In genomic region chr15:63276342-63277043, GRCh38 we compare ENCODE assay signal across 8 cellular contexts. TPM values are rescaled to one million over a fixed set of nuclear protein-coding genes. Genes with fewer than 3 reads are reported as not detected.
DNase-seq lines count a peak whose midpoint lies in the region; ATAC-seq, FAIRE-seq and TF ChIP-seq lines count a peak whose summit lies in the region.

No MANE protein-coding gene starts in this region.

- POLR2A ChIA-PET in BJ (lab: Charles Lee): interaction anchor here (0.7 kb wide), 2 partner anchors 17 to 100 kb away, joined by 3 to 8 read pairs; no protein-coding TSS in a partner anchor

- peaks cover 33% of the 10 kb centered on the region for H3K4me1 Mint-ChIP-seq in activated naive CD8-positive, alpha-beta T cell treated with anti-CD3 and anti-CD28 coated beads for 36 hours

- H3K27me3 Mint-ChIP-seq in activated naive CD8-positive, alpha-beta T cell treated with anti-CD3 and anti-CD28 coated beads for 36 hours: no peaks in the 10 kb centered on the region

- peaks cover 0 to 16% (median 15%) of the 10 kb centered on the region in 5 donors for H3K4me1 ChIP-seq in subcutaneous abdominal adipose tissue (ENCODE audit: control insufficient read depth in 5 of 5, insufficient read depth in 5 of 5, low read length in 5 of 5)

- H3K36me3 ChIP-seq in BJ (ENCODE audit: control insufficient read depth, insufficient read depth, low read length): no peaks in the 10 kb centered on the region
- H3K36me3 ChIP-seq in subcutaneous abdominal adipose tissue (ENCODE audit: control insufficient read depth in 5 of 5, insufficient read depth in 5 of 5, low read length in 5 of 5): peaks cover 0 to 8% (median 0%) of the 10 kb centered on the region in 5 donors

- ATAC-seq in HG02610 (IDR thresholded peaks at IDR 0.05; ENCODE audit: unreplicated experiment) (peak; percentile 15), GM19467 (IDR thresholded peaks at IDR 0.05; ENCODE audit: unreplicated experiment) (no peak)

- peak overlapping the region; percentile 90 for H3K27ac Mint-ChIP-seq in activated naive CD8-positive, alpha-beta T cell treated with anti-CD3 and anti-CD28 coated beads for 36 hours

- H3K9ac ChIP-seq in subcutaneous abdominal adipose tissue (ENCODE audit: low read length in 5 of 5): peak overlapping the region in 4 of 5 donors; percentile 82 to 94 (median 90)

- H3K27me3 ChIP-seq in BJ (ENCODE audit: control insufficient read depth, insufficient read depth, low read length) (no peaks in the 10 kb centered on the region), subcutaneous abdominal adipose tissue (ENCODE audit: control insufficient read depth in 5 of 5, insufficient read depth in 4 of 5, low read length in 5 of 5) (no peaks in the 10 kb centered on the region)

- H3K9me3 ChIP-seq in iPS-18c (ENCODE audit: control insufficient read depth, insufficient read depth, low read length) (no peaks in the 10 kb centered on the region), subcutaneous abdominal adipose tissue (ENCODE audit: control insufficient read depth in 5 of 5, low read length in 5 of 5) (no peaks in the 10 kb centered on the region)

- peak overlapping the region; percentile 60 for H3K27ac ChIP-seq in subcutaneous abdominal adipose tissue (ENCODE audit: low read depth, low read length)

- no peak for DNase-seq in BJ (ENCODE audit: low read depth)
- no peak for DNase-seq in activated naive CD8-positive, alpha-beta T cell treated with anti-CD3 and anti-CD28 coated beads for 36 hours
- DNase-seq in HuH-7.5 (ENCODE audit: low spot score): no peak
- DNase-seq in D721Med (ENCODE audit: insufficient read length, low spot score): no peak

- CTCF ChIA-PET in BJ (lab: Yijun Ruan, JAX): interaction anchor here (0.6 to 1.5 kb wide), 6 partner anchors 11 to 400 kb away, joined by 3 to 5 read pairs (median 4); no protein-coding TSS in a partner anchor

- peak overlapping the region; percentile 90 for H3K4me3 Mint-ChIP-seq in activated naive CD8-positive, alpha-beta T cell treated with anti-CD3 and anti-CD28 coated beads for 36 hours

- H3K36me3 Mint-ChIP-seq in activated naive CD8-positive, alpha-beta T cell treated with anti-CD3 and anti-CD28 coated beads for 36 hours: peaks cover 28% of the 10 kb centered on the region

- H3K4me3 ChIP-seq in BJ (ENCODE audit: low read depth, low read length): peak overlapping the region; percentile 92
- H3K4me3 ChIP-seq in iPS-18c (ENCODE audit: insufficient read depth, low read depth, low read length): peak overlapping the region; percentile 80
- H3K4me3 ChIP-seq in subcutaneous abdominal adipose tissue (ENCODE audit: low read depth in 1 of 5, low read length in 5 of 5): peak overlapping the region; percentile 77 to 89 (median 83)

- TF ChIP-seq CTCF in BJ (IDR thresholded peaks at IDR 0.05; ENCODE audit: insufficient read depth, low read depth, low read length): no peak
- TF ChIP-seq CTCF in D721Med (IDR thresholded peaks at IDR 0.05; ENCODE audit: insufficient read depth, missing control alignments): no peak

- FAIRE-seq in D721Med (lab: Jason Lieb, UNC): no peak

- H3K9me3 Mint-ChIP-seq in activated naive CD8-positive, alpha-beta T cell treated with anti-CD3 and anti-CD28 coated beads for 36 hours: peaks cover 3% of the 10 kb centered on the region

RNA-seq across cellular contexts. Expression of gene APH1B, which starts 0.9 kb away (rescaled TPM):
- 12.6 and 20.4 TPM in 2 replicates for polyA plus RNA-seq in BJ (2011; rRNA removed)
- 17.4 and 20.7 TPM in 2 replicates for polyA minus RNA-seq in BJ (2011; rRNA and poly(A)+ RNA removed)
- total RNA-seq in activated naive CD8-positive, alpha-beta T cell treated with anti-CD3 and anti-CD28 coated beads for 36 hours: 1 to 10 TPM; 9.3 to 9.4 TPM
